33 cellular contexts compared by ENCODE assay signal in the genomic region with DNA sequence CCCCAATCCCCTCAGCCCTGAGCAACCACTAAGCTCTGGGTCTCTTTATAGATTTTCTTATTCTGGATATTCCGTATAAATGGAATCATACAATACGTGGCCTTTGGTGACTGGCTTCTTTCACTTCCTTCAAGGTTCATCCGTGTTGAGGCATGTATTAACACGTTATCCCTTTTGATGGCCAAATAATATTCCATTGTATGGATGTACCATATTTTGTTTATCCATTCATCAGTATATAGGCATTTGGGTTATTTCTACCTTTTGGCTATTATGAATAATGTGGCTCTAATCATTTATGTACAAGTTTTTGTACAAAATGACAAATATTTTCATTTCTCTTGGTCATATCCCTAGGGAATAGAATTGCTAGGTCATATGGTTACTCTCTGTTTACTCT.
"Had no signal": no experiment of that assay in that cellular context is flagged by ENCODE, and none has a peak within 500 bp of the region (broad histone marks: within the 10 kb centered on the region; RNA-seq: fewer than 3 reads in every experiment).

No MANE protein-coding gene starts in this region.

- ATAC-seq: activated naive CD4-positive, alpha-beta T cell treated with anti-CD3 and anti-CD28 coated beads, Interleukin-2, amount 50 U/mL, for 72 hours; activated naive CD8-positive, alpha-beta T cell treated with anti-CD3 and anti-CD28 coated beads, Interleukin-2, amount 50 U/mL, for 24 hours; activated T-cell treated with anti-CD3 and anti-CD28 coated beads, Interleukin-2, amount 50 U/mL, for 4 hours; activated T-cell treated with anti-CD3 and anti-CD28 coated beads, Interleukin-2, amount 50 U/mL, for 72 hours; activated T-helper 17 cell treated with anti-CD3 and anti-CD28 coated beads, Interleukin-2, amount 50 U/mL, for 72 hours; body of pancreas had no signal

- H3K27me3 ChIP-seq: adrenal gland, ascending aorta, body of pancreas, brain microvascular endothelial cell, breast epithelium, cardiac muscle cell had no signal

- FAIRE-seq: astrocyte, bronchial epithelial cell had no signal

- DNase-seq: activated effector memory CD4-positive, alpha-beta T cell treated with anti-CD3 and anti-CD28 coated beads, Interleukin-2, amount 50 U/mL, for 16 hours; activated effector memory CD4-positive, alpha-beta T cell treated with Interleukin-2 at 50 U/mL for 16 hours; activated gamma-delta T cell; activated gamma-delta T cell treated with Interleukin-2 at 50 U/mL for 16 hours; activated naive CD4-positive, alpha-beta T cell; activated naive CD4-positive, alpha-beta T cell treated with anti-CD3 and anti-CD28 coated beads for 36 hours; activated naive CD4-positive, alpha-beta T cell treated with anti-CD3 and anti-CD28 coated beads, Interleukin-2, amount 10 ng/mL, durations not matched to agents 7 days and 5 days; activated naive CD4-positive, alpha-beta T cell treated with anti-CD3 and anti-CD28 coated beads, Interleukin-2, amount 50 U/mL, for 16 hours; activated naive CD4-positive, alpha-beta T cell treated with Interleukin-2 at 50 U/mL for 16 hours; activated naive CD8-positive, alpha-beta T cell treated with anti-CD3 and anti-CD28 coated beads for 36 hours; activated naive CD8-positive, alpha-beta T cell treated with anti-CD3 and anti-CD28 coated beads, Interleukin-2, amount 10 ng/mL, durations not matched to agents 7 days and 5 days; activated naive CD8-positive, alpha-beta T cell treated with anti-CD3 and anti-CD28 coated beads, Interleukin-2, amount 50 U/mL, for 24 hours; activated T-cell treated with anti-CD3 and anti-CD28 coated beads, Interleukin-2, amount 50 U/mL, for 24 hours; activated T-cell treated with anti-CD3 and anti-CD28 coated beads, Interleukin-2, amount 50 U/mL, for 4 hours; activated T-cell treated with anti-CD3 and anti-CD28 coated beads, Interleukin-2, amount 50 U/mL, for 48 hours; activated T-cell treated with anti-CD3 and anti-CD28 coated beads, Interleukin-2, amount 50 U/mL, for 72 hours; adrenal gland; amniotic stem cell; amygdala; anterior cingulate cortex; aorta; body of pancreas; brain microvascular endothelial cell; caudate nucleus; central memory CD4-positive, alpha-beta T cell; cerebellar nuclear complex had no signal

- H3K36me3 ChIP-seq: adrenal gland, ascending aorta, brain microvascular endothelial cell, breast epithelium, cardiac muscle cell had no signal

- H3K4me3 ChIP-seq: adrenal gland, ascending aorta, body of pancreas, breast epithelium, cardiac muscle cell had no signal

- H3K27ac ChIP-seq: adrenal gland, ascending aorta, body of pancreas, brain microvascular endothelial cell, breast epithelium, cardiac muscle cell had no signal

- H3K4me1 ChIP-seq: adrenal gland, body of pancreas, breast epithelium had no signal

- H3K9me3 ChIP-seq: adrenal gland, ascending aorta, body of pancreas, breast epithelium had no signal
